In the genomic region with DNA sequence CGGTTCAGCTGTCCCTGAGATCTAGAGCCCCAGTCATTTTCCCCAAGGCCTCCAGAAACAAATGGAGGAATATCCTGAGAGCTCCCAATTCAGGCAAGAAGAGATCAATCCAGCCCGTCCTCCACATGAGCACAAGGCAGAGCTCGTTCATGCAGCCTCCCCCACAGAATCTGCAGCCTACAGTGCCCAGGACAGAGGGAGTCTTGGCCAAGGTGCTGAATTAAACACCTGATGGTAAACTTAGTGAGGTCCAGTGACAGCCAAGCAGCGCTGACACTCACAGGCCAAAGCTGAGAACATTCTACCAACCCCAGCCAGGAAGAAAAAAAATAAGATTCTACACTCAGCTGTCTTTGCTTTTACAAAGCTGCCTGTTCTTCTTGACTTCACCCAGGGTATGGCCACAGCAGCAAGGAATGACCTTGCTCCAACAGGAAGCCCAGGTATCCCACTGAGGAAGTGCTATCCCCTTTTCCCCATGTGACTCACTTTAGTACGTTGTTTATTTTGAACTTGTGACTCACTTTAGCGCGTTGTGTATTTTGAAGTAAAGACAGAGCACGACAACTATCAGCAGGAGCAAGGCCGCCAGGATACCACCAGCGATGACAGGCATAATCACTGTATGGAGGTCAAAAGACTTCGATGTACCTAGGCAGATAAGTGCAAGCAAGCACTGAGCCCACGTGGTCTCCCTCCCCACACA, we compare ENCODE assay signal across 1 cellular context.
TF ChIP-seq lines count a peak whose summit lies in the region.

No MANE protein-coding gene starts in this region.

TF ChIP-seq in HCT116, 20 proteins besides CTCF, POLR2A, EP300 and RAD21 (continued from another document):
- TF ChIP-seq, protein P1, sequence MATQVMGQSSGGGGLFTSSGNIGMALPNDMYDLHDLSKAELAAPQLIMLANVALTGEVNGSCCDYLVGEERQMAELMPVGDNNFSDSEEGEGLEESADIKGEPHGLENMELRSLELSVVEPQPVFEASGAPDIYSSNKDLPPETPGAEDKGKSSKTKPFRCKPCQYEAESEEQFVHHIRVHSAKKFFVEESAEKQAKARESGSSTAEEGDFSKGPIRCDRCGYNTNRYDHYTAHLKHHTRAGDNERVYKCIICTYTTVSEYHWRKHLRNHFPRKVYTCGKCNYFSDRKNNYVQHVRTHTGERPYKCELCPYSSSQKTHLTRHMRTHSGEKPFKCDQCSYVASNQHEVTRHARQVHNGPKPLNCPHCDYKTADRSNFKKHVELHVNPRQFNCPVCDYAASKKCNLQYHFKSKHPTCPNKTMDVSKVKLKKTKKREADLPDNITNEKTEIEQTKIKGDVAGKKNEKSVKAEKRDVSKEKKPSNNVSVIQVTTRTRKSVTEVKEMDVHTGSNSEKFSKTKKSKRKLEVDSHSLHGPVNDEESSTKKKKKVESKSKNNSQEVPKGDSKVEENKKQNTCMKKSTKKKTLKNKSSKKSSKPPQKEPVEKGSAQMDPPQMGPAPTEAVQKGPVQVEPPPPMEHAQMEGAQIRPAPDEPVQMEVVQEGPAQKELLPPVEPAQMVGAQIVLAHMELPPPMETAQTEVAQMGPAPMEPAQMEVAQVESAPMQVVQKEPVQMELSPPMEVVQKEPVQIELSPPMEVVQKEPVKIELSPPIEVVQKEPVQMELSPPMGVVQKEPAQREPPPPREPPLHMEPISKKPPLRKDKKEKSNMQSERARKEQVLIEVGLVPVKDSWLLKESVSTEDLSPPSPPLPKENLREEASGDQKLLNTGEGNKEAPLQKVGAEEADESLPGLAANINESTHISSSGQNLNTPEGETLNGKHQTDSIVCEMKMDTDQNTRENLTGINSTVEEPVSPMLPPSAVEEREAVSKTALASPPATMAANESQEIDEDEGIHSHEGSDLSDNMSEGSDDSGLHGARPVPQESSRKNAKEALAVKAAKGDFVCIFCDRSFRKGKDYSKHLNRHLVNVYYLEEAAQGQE (IDR thresholded peaks at IDR 0.05; ENCODE audit: low read depth) = 0 out of 2 replicates have a peak, but pooled peaks have one; percentile 8
- TF ChIP-seq, protein P2, sequence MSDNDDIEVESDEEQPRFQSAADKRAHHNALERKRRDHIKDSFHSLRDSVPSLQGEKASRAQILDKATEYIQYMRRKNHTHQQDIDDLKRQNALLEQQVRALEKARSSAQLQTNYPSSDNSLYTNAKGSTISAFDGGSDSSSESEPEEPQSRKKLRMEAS (IDR thresholded peaks at IDR 0.05) = no peak
- TF ChIP-seq JUND (IDR thresholded peaks at IDR 0.05) = no peak
